In genomic region chr19:30696514-30696913, GRCh38 we compare ENCODE assay signal across 8 cellular contexts.
DNase-seq lines count a peak whose midpoint lies in the region; FAIRE-seq and TF ChIP-seq lines count a peak whose summit lies in the region.

No MANE protein-coding gene starts in this region.

- no peaks in the 10 kb centered on the region for H3K9me3 ChIP-seq in Peyer's patch

- H3K27me3 Mint-ChIP-seq in endothelial cell (ENCODE audit: unreplicated experiment) = peaks cover 3% of the 10 kb centered on the region
- peaks cover 14% of the 10 kb centered on the region for H3K27me3 Mint-ChIP-seq in neural crest cell (ENCODE audit: low read depth)

- TF ChIP-seq CTCF in GM06990 (IDR thresholded peaks at IDR 0.05; ENCODE audit: insufficient read depth, low read length, poor library complexity, severe bottlenecking) (peak; percentile 42), NB4 (IDR thresholded peaks at IDR 0.05; ENCODE audit: low read depth, low read length) (peak; percentile 38), endothelial cell (IDR thresholded peaks at IDR 0.05; ENCODE audit: unreplicated experiment) (peak; percentile 13), neural crest cell (conservative IDR thresholded peaks at IDR 0.05) (peak; percentile 57), Peyer's patch (IDR thresholded peaks at IDR 0.05) (peak in 1 of 6 experiments; percentile 29)

- no peak overlapping the region for H3K27ac ChIP-seq in Peyer's patch

- H3K27me3 ChIP-seq in GM06990 (replicated peaks; ENCODE audit: control insufficient read depth, insufficient read depth, low read length) (no peaks in the 10 kb centered on the region; the same call in 1 of the 2 replicates), Peyer's patch (no peaks in the 10 kb centered on the region)

- H3K4me3 Mint-ChIP-seq in endothelial cell (ENCODE audit: unreplicated experiment) (no peak overlapping the region), neural crest cell (peak overlapping the region; percentile 21)

- H3K4me1 Mint-ChIP-seq in endothelial cell (ENCODE audit: unreplicated experiment) (peaks cover 5% of the 10 kb centered on the region), neural crest cell (peaks cover 22% of the 10 kb centered on the region)

- H3K36me3 ChIP-seq in GM06990 (ENCODE audit: control insufficient read depth, insufficient read depth, low read length) = no peaks in the 10 kb centered on the region
- H3K36me3 ChIP-seq in Peyer's patch = no peaks in the 10 kb centered on the region

- H3K4me1 ChIP-seq in Peyer's patch = peaks cover 0 to 8% (median 0%) of the 10 kb centered on the region in 4 donors

- H3K4me3 ChIP-seq in GM06990 (replicated peaks; ENCODE audit: low read depth, low read length) (no peak overlapping the region), NB4 (ENCODE audit: low read depth, low read length) (no peak overlapping the region), Peyer's patch (no peak overlapping the region)

- TF ChIP-seq POLR2A in NB4 (IDR thresholded peaks at IDR 0.05; ENCODE audit: extremely low read depth, insufficient read length) (no peak), Peyer's patch (IDR thresholded peaks at IDR 0.05) (no peak)

- DNase-seq in GM06990 (ENCODE audit: extremely low read depth, insufficient read length) (no peak), NB4 (ENCODE audit: low read depth) (peak; percentile 35), endothelial cell (ENCODE audit: low spot score) (peak; percentile 48), neural crest cell (ENCODE audit: low read depth, low spot score) (peak; percentile 38), SKM-1 (lab: John Stamatoyannopoulos, UW; ENCODE audit: unreplicated experiment) (no peak), Peyer's patch (no peak), GM19240 (ENCODE audit: insufficient read length, low spot score) (no peak), RCC 7860 (ENCODE audit: low spot score) (no peak)

- no peak overlapping the region for H3K27ac Mint-ChIP-seq in endothelial cell (ENCODE audit: unreplicated experiment)
- H3K27ac Mint-ChIP-seq in neural crest cell (ENCODE audit: unreplicated experiment) = no peak overlapping the region

- H3K9me3 Mint-ChIP-seq in endothelial cell (ENCODE audit: unreplicated experiment) (no peaks in the 10 kb centered on the region), neural crest cell (no peaks in the 10 kb centered on the region)

- H3K36me3 Mint-ChIP-seq in endothelial cell (ENCODE audit: low read depth, unreplicated experiment) (no peaks in the 10 kb centered on the region), neural crest cell (ENCODE audit: low read depth) (no peaks in the 10 kb centered on the region)

- FAIRE-seq in RCC 7860 (lab: Jason Lieb, UNC) = no peak

Comparison
In these comparisons a context has a peak if more than half of its experiments do, and no peak if none do; other contexts are left out.
1. DNase-seq: peak in NB4 (single experiment), endothelial cell (single experiment) and neural crest cell (single experiment); none in GM06990 (single experiment), SKM-1 (single experiment), Peyer's patch (0 of 3), GM19240 (single experiment) and RCC 7860 (single experiment).